Comparison of ENCODE assay signal across 8 cellular contexts in genomic region chr1:117674521-117675400, GRCh38.
A peak's percentile ranks its signal among the peaks of the same experiment; 100 is the strongest.
DNase-seq lines count a peak whose midpoint lies in the region; ATAC-seq and TF ChIP-seq lines count a peak whose summit lies in the region.

No MANE protein-coding gene starts in this region.

- CTCF ChIA-PET in CD4-positive, alpha-beta T cell (lab: Charles Lee) = interaction anchor here (0.8 to 4.8 kb wide), 19 partner anchors 8 to 238 kb away, joined by 3 to 63 read pairs (median 6); partner anchors contain the start of gene TENT5C
- CTCF ChIA-PET in naive thymus-derived CD4-positive, alpha-beta T cell (lab: Charles Lee) = interaction anchor here (0.7 to 10.2 kb wide), 16 partner anchors 10 to 163 kb away, joined by 3 to 118 read pairs (median 4); partner anchors contain the start of gene TENT5C
- CTCF ChIA-PET in Calu3 (lab: Charles Lee) = interaction anchor here (0.5 kb wide), 1 partner anchor 181 kb away, joined by 3 read pairs; no protein-coding TSS in a partner anchor

- no TSS peak for BruUV-seq in Calu3 (replicated peaks; lab: Mats Ljungman, UMichigan)

- H3K27me3 ChIP-seq in CD4-positive, alpha-beta T cell (ENCODE audit: control insufficient read depth, insufficient read depth, low read length) = no peaks in the 10 kb centered on the region
- H3K27me3 ChIP-seq in naive thymus-derived CD4-positive, alpha-beta T cell (ENCODE audit: control insufficient read depth in 2 of 2, insufficient read depth in 2 of 2, low read length in 2 of 2) = no peaks in the 10 kb centered on the region

- ATAC-seq in CD4-positive, alpha-beta T cell (ENCODE audit: poor library complexity) = peak; percentile 86
- ATAC-seq in GM19324 (IDR thresholded peaks at IDR 0.05; ENCODE audit: low FRiP score, unreplicated experiment) (peak; percentile 69), GM18861 (IDR thresholded peaks at IDR 0.05; ENCODE audit: unreplicated experiment) (no peak), left lobe of liver (no peak)
- ATAC-seq in naive thymus-derived CD4-positive, alpha-beta T cell = peak; percentile 80

- H3K4me3 Mint-ChIP-seq in CD4-positive, alpha-beta T cell = no peak overlapping the region
- H3K4me3 Mint-ChIP-seq in naive thymus-derived CD4-positive, alpha-beta T cell = no peak overlapping the region
- H3K4me3 Mint-ChIP-seq in Calu3 (ENCODE audit: low read depth, unreplicated experiment) = no peak overlapping the region

- H3K36me3 ChIP-seq in naive thymus-derived CD4-positive, alpha-beta T cell (ENCODE audit: control insufficient read depth in 2 of 3, insufficient read depth in 3 of 3, low read length in 3 of 3) = no peaks in the 10 kb centered on the region

- POLR2A ChIA-PET in CD4-positive, alpha-beta T cell (lab: Charles Lee) = interaction anchor here (0.6 to 2.4 kb wide), 7 partner anchors 10 to 140 kb away, joined by 3 to 28 read pairs (median 7); partner anchors contain the start of gene TENT5C
- POLR2A ChIA-PET in naive thymus-derived CD4-positive, alpha-beta T cell (lab: Charles Lee) = interaction anchor here (0.7 to 2.5 kb wide), 4 partner anchors 65 to 155 kb away, joined by 3 to 12 read pairs (median 3); partner anchors contain the start of gene TENT5C

- H3K4me1 Mint-ChIP-seq in CD4-positive, alpha-beta T cell (ENCODE audit: low read depth) = peaks cover 7% of the 10 kb centered on the region
- H3K4me1 Mint-ChIP-seq in naive thymus-derived CD4-positive, alpha-beta T cell = peaks cover 0 to 25% (median 4%) of the 10 kb centered on the region in 7 donors
- no peaks in the 10 kb centered on the region for H3K4me1 Mint-ChIP-seq in Calu3 (ENCODE audit: low read depth, unreplicated experiment)

- H3K36me3 Mint-ChIP-seq in CD4-positive, alpha-beta T cell (ENCODE audit: low read depth) = no peaks in the 10 kb centered on the region
- no peaks in the 10 kb centered on the region for H3K36me3 Mint-ChIP-seq in naive thymus-derived CD4-positive, alpha-beta T cell
- H3K36me3 Mint-ChIP-seq in Calu3 (ENCODE audit: insufficient read depth, unreplicated experiment) = no peaks in the 10 kb centered on the region

- no peaks in the 10 kb centered on the region for H3K9me3 Mint-ChIP-seq in CD4-positive, alpha-beta T cell
- H3K9me3 Mint-ChIP-seq in naive thymus-derived CD4-positive, alpha-beta T cell = no peaks in the 10 kb centered on the region
- no peaks in the 10 kb centered on the region for H3K9me3 Mint-ChIP-seq in Calu3 (ENCODE audit: low read depth, unreplicated experiment)

- no peak overlapping the region for H3K27ac ChIP-seq in CD4-positive, alpha-beta T cell (ENCODE audit: low read depth, low read length)
- no peak overlapping the region for H3K27ac ChIP-seq in naive thymus-derived CD4-positive, alpha-beta T cell (ENCODE audit: low read depth, low read length)

- H3K9me3 ChIP-seq in CD4-positive, alpha-beta T cell (ENCODE audit: control insufficient read depth, low read length) = no peaks in the 10 kb centered on the region
- H3K9me3 ChIP-seq in naive thymus-derived CD4-positive, alpha-beta T cell (ENCODE audit: control insufficient read depth in 2 of 3, low read length in 3 of 3) = no peaks in the 10 kb centered on the region

- intact Hi-C loops in CD4-positive, alpha-beta T cell (cut with DNase I, micrococcal nuclease) = loop anchor here (1.0 to 5.0 kb wide), 7 partner anchors 37 to 162 kb away; partner anchors contain the start of gene TENT5C (in 1 of the 2)
- intact Hi-C loops in naive thymus-derived CD4-positive, alpha-beta T cell (cut with micrococcal nuclease) = loop anchor here (1.0 to 10.0 kb wide), 10 partner anchors 10 to 220 kb away; partner anchors contain the start of gene TENT5C (in 1 of the 2)
- intact Hi-C loops in Calu3 (cut with micrococcal nuclease; ENCODE audit: unreplicated experiment) = no loop called here

- peak; percentile 61 for TF ChIP-seq CTCF in CD4-positive, alpha-beta T cell (IDR thresholded peaks at IDR 0.05)
- TF ChIP-seq CTCF in LNCaP clone FGC (IDR thresholded peaks at IDR 0.05; ENCODE audit: control insufficient read depth, extremely low read depth, insufficient read depth) (peak; percentile 38; the same call in 1 of the 2 replicates), Calu3 (IDR thresholded peaks at IDR 0.05; ENCODE audit: unreplicated experiment) (no peak)

- peaks cover 0 to 5% of the 10 kb centered on the region in 2 donors for H3K4me1 ChIP-seq in naive thymus-derived CD4-positive, alpha-beta T cell (ENCODE audit: control insufficient read depth in 2 of 2, insufficient read depth in 2 of 2, low read length in 2 of 2)

- H3K27ac Mint-ChIP-seq in CD4-positive, alpha-beta T cell = no peak overlapping the region
- H3K27ac Mint-ChIP-seq in naive thymus-derived CD4-positive, alpha-beta T cell = peak overlapping the region in 3 of 9 donors; percentile 53 to 68 (median 65)
- no peak overlapping the region for H3K27ac Mint-ChIP-seq in Calu3 (ENCODE audit: unreplicated experiment)

- peaks cover 13% of the 10 kb centered on the region for H3K27me3 Mint-ChIP-seq in CD4-positive, alpha-beta T cell
- peaks cover 0 to 32% (median 0%) of the 10 kb centered on the region in 5 donors for H3K27me3 Mint-ChIP-seq in naive thymus-derived CD4-positive, alpha-beta T cell
- peaks cover 14% of the 10 kb centered on the region for H3K27me3 Mint-ChIP-seq in Calu3 (ENCODE audit: unreplicated experiment)

- H3K4me3 ChIP-seq in LNCaP clone FGC (ENCODE audit: low read depth, low read length) = no peak overlapping the region
- H3K4me3 ChIP-seq in naive thymus-derived CD4-positive, alpha-beta T cell (ENCODE audit: low read length) = no peak overlapping the region

- peak in 9 of 10 experiments; percentile 39 to 61 (median 55) for DNase-seq in CD4-positive, alpha-beta T cell
- peak; percentile 11 for DNase-seq in LNCaP clone FGC (ENCODE audit: low read depth)
- peak; percentile 26 for DNase-seq in activated T-helper 1 cell treated with Interleukin-2 at 50 U/mL for 16 hours (ENCODE audit: low read depth)
- DNase-seq in naive thymus-derived CD4-positive, alpha-beta T cell = peak in 7 of 9 donors; percentile 52 to 67 (median 58)
- DNase-seq in Calu3 = no peak
- DNase-seq in left lobe of liver (ENCODE audit: low spot score) = no peak

Comparison
In these comparisons a context has a peak if more than half of its experiments do, and no peak if none do; other contexts are left out.
1. ATAC-seq: peak in CD4-positive, alpha-beta T cell (single experiment), GM19324 (single experiment) and naive thymus-derived CD4-positive, alpha-beta T cell (single experiment); none in GM18861 (single experiment) and left lobe of liver (single experiment).
2. DNase-seq: peak in CD4-positive, alpha-beta T cell (9 of 10), LNCaP clone FGC (single experiment), activated T-helper 1 cell treated with Interleukin-2 at 50 U/mL for 16 hours (single experiment) and naive thymus-derived CD4-positive, alpha-beta T cell (7 of 9); none in Calu3 (single experiment) and left lobe of liver (single experiment).